In genomic region chr2:98546186-98546585, GRCh38 we compare ENCODE assay signal across 23 cellular contexts.
"Had no signal": no experiment of that assay in that cellular context is flagged by ENCODE, and none has a peak within 500 bp of the region (broad histone marks: within the 10 kb centered on the region; RNA-seq: fewer than 3 reads in every experiment).

No MANE protein-coding gene starts in this region.

- DNase-seq: colonic mucosa; effector memory CD4-positive, alpha-beta T cell; foreskin fibroblast; gastrocnemius medialis; head of caudate nucleus; left ventricle myocardium superior; lower lobe of right lung; natural killer cell; occipital lobe; ovary; posterior cingulate gyrus; psoas muscle; right cardiac atrium; sigmoid colon; stimulated activated CD4-positive, alpha-beta T cell treated with anti-CD3 and anti-CD28 coated beads, Interleukin-2, amount 100 ng/mL, for 24 hours; stimulated activated CD4-positive, alpha-beta T cell treated with anti-CD3 and anti-CD28 coated beads, Interleukin-4, amount 100 ng/mL, for 24 hours; stimulated activated naive CD8-positive, alpha-beta T cell treated with anti-CD3 and anti-CD28 coated beads, Interleukin-15, Interleukin-2, amounts not matched to agents 100 U/mL and 50 U/mL, for 24 hours; substantia nigra; testis had no signal

- H3K27me3 ChIP-seq: colonic mucosa, gastrocnemius medialis, ovary, sigmoid colon, testis, tibial artery had no signal

- H3K4me1 ChIP-seq: colonic mucosa, gastrocnemius medialis, lower lobe of right lung, psoas muscle, sigmoid colon, testis, tibial artery had no signal

- H3K4me3 Mint-ChIP-seq: dendritic cell treated with granulocyte-macrophage colony-stimulating factor and Interleukin-4, amounts not matched to agents 40 ng/mL and 50 ng/mL, for 4 days; natural killer cell; stimulated activated memory B cell treated with anti-CD40 and anti-IgM and Interleukin-4, amounts not matched to agents 10 μg/mL and 1 μg/mL and 100 μg/mL, for 72 hours; type B pancreatic cell had no signal

- H3K27ac Mint-ChIP-seq: dendritic cell treated with granulocyte-macrophage colony-stimulating factor and Interleukin-4, amounts not matched to agents 40 ng/mL and 50 ng/mL, for 4 days; stimulated activated memory B cell treated with anti-CD40 and anti-IgM and Interleukin-4, amounts not matched to agents 10 μg/mL and 1 μg/mL and 100 μg/mL, for 72 hours; type B pancreatic cell had no signal

- H3K9me3 Mint-ChIP-seq: dendritic cell treated with granulocyte-macrophage colony-stimulating factor and Interleukin-4, amounts not matched to agents 40 ng/mL and 50 ng/mL, for 4 days; natural killer cell; stimulated activated memory B cell treated with anti-CD40 and anti-IgM and Interleukin-4, amounts not matched to agents 10 μg/mL and 1 μg/mL and 100 μg/mL, for 72 hours; type B pancreatic cell had no signal

- H3K9me3 ChIP-seq: colonic mucosa, gastrocnemius medialis, lower lobe of right lung, ovary, psoas muscle, sigmoid colon, testis, tibial artery had no signal

- ATAC-seq: gastrocnemius medialis; left ventricle myocardium superior; lower lobe of right lung; natural killer cell; psoas muscle; right cardiac atrium; stimulated activated memory B cell treated with anti-CD40 and anti-IgM and Interleukin-4, amounts not matched to agents 10 μg/mL and 1 μg/mL and 100 μg/mL, for 72 hours; stimulated activated naive CD8-positive, alpha-beta T cell treated with anti-CD3 and anti-CD28 coated beads, Interleukin-15, Interleukin-2, amounts not matched to agents 100 U/mL and 50 U/mL, for 24 hours had no signal

- H3K4me3 ChIP-seq: colonic mucosa, gastrocnemius medialis, lower lobe of right lung, ovary, psoas muscle, sigmoid colon, testis, tibial artery had no signal

- H3K36me3 ChIP-seq: ovary had no signal

- H3K27ac ChIP-seq: colonic mucosa, gastrocnemius medialis, lower lobe of right lung, ovary, psoas muscle, sigmoid colon, testis, tibial artery had no signal

- H3K27me3 Mint-ChIP-seq: dendritic cell treated with granulocyte-macrophage colony-stimulating factor and Interleukin-4, amounts not matched to agents 40 ng/mL and 50 ng/mL, for 4 days; stimulated activated memory B cell treated with anti-CD40 and anti-IgM and Interleukin-4, amounts not matched to agents 10 μg/mL and 1 μg/mL and 100 μg/mL, for 72 hours; type B pancreatic cell had no signal
